In genomic region chr4:121200795-121201472, GRCh38 we compare ENCODE assay signal across 10 cellular contexts. TPM values are rescaled to one million over a fixed set of nuclear protein-coding genes. Genes with fewer than 3 reads are reported as not detected.
DNase-seq lines count a peak whose midpoint lies in the region; ATAC-seq, FAIRE-seq and TF ChIP-seq lines count a peak whose summit lies in the region.
"Had no signal": no experiment of that assay in that cellular context is flagged by ENCODE, and none has a peak within 500 bp of the region (broad histone marks: within the 10 kb centered on the region; RNA-seq: fewer than 3 reads in every experiment).

No MANE protein-coding gene starts in this region.

- H2AFZ ChIP-seq in HepG2 (ENCODE audit: low read length): no peak overlapping the region

- peak overlapping the region; percentile 16 to 72 for H3K4me3 Mint-ChIP-seq in stimulated activated naive CD8-positive, alpha-beta T cell treated with anti-CD3 and anti-CD28 coated beads, Interleukin-15, amount 100 ng/mL, for 72 hours

- ATAC-seq in right lobe of liver (peak in 3 of 4 donors; percentile 17 to 71 (median 43)), HepG2 (no peak), HG02571 (IDR thresholded peaks at IDR 0.05; ENCODE audit: unreplicated experiment) (peak; percentile 66), HG03558 (IDR thresholded peaks at IDR 0.05; ENCODE audit: extremely low read depth, unreplicated experiment) (peak; percentile 57)
- no peak for ATAC-seq in stimulated activated naive CD8-positive, alpha-beta T cell treated with anti-CD3 and anti-CD28 coated beads, Interleukin-15, amount 100 ng/mL, for 72 hours

- H3K36me3 ChIP-seq in right lobe of liver (no peaks in the 10 kb centered on the region), HepG2 (replicated peaks in 1 of 2; ENCODE audit: control insufficient read depth in 1 of 2, insufficient read depth in 2 of 2, low read length in 2 of 2) (no peaks in the 10 kb centered on the region), thyroid gland (no peaks in the 10 kb centered on the region)
- H3K36me3 ChIP-seq: uterus had no signal

- DNase-seq in right lobe of liver (no peak), HepG2 (ENCODE audit: low spot score) (no peak), T-helper 1 cell (no peak), 8988T (no peak), thyroid gland (no peak)
- DNase-seq in stimulated activated naive CD8-positive, alpha-beta T cell treated with anti-CD3 and anti-CD28 coated beads, Interleukin-15, amount 100 ng/mL, for 72 hours: no peak
- DNase-seq: NCI-H510A treated with DMSO at 0.1 percent for 48 hours, uterus had no signal

- H3K4me1 Mint-ChIP-seq in stimulated activated naive CD8-positive, alpha-beta T cell treated with anti-CD3 and anti-CD28 coated beads, Interleukin-15, amount 100 ng/mL, for 72 hours: peaks cover 45% of the 10 kb centered on the region

- no peak overlapping the region for H3K4me2 ChIP-seq in HepG2 (ENCODE audit: low read depth, low read length)

- TF ChIP-seq CTCF in right lobe of liver (IDR thresholded peaks at IDR 0.05) (no peak), HepG2 (CRISPR knock-in tag; IDR thresholded peaks at IDR 0.05) (no peak), thyroid gland (IDR thresholded peaks at IDR 0.05) (no peak)

- H3K9ac ChIP-seq in HepG2 (ENCODE audit: insufficient read depth, low read depth, low read length): no peak overlapping the region

- peaks cover 12 to 19% of the 10 kb centered on the region in 2 donors for H3K9me3 Mint-ChIP-seq in stimulated activated naive CD8-positive, alpha-beta T cell treated with anti-CD3 and anti-CD28 coated beads, Interleukin-15, amount 100 ng/mL, for 72 hours

- H3K27me3 ChIP-seq in right lobe of liver (no peaks in the 10 kb centered on the region), HepG2 (ENCODE audit: control insufficient read depth in 1 of 2, insufficient read depth in 2 of 2, low read length in 2 of 2) (no peaks in the 10 kb centered on the region), thyroid gland (no peaks in the 10 kb centered on the region)
- H3K27me3 ChIP-seq: uterus had no signal

- no TSS peak for BruUV-seq in HepG2 (replicated peaks; lab: Mats Ljungman, UMichigan)

- intact Hi-C loops in right lobe of liver (cut with DNase I) (no loop called here), HepG2 (cut with micrococcal nuclease; ENCODE audit: unreplicated experiment) (no loop called here), thyroid gland (cut with DNase I) (no loop called here)

- no peak overlapping the region for H3K27ac ChIP-seq in right lobe of liver
- no peak overlapping the region for H3K27ac ChIP-seq in HepG2 (ENCODE audit: extremely low read length, insufficient read depth, low read length)
- H3K27ac ChIP-seq in thyroid gland: no peak overlapping the region
- H3K27ac ChIP-seq: uterus had no signal

- H4K20me1 ChIP-seq in HepG2 (ENCODE audit: insufficient read depth, low read length): no peaks in the 10 kb centered on the region

- no peak for TF ChIP-seq RAD21 in HepG2 (CRISPR knock-in tag; IDR thresholded peaks at IDR 0.05)

- H3K4me3 ChIP-seq in right lobe of liver: no peak overlapping the region
- H3K4me3 ChIP-seq in HepG2 (replicated peaks in 1 of 3; ENCODE audit: insufficient read depth in 1 of 3, low read depth in 2 of 3, low read length in 3 of 3): no peak overlapping the region
- no peak overlapping the region for H3K4me3 ChIP-seq in thyroid gland (replicated peaks in 1 of 3)
- H3K4me3 ChIP-seq: uterus had no signal

- TF ChIP-seq POLR2A in right lobe of liver (IDR thresholded peaks at IDR 0.05) (no peak), HepG2 (IDR thresholded peaks at IDR 0.05; ENCODE audit: insufficient read depth in 1 of 2, low read depth in 2 of 2, low read length in 2 of 2) (no peak), thyroid gland (IDR thresholded peaks at IDR 0.05) (no peak)

- H3K9me3 ChIP-seq in right lobe of liver: no peaks in the 10 kb centered on the region
- no peaks in the 10 kb centered on the region for H3K9me3 ChIP-seq in HepG2 (ENCODE audit: low read length)
- H3K9me3 ChIP-seq in thyroid gland: no peaks in the 10 kb centered on the region
- H3K9me3 ChIP-seq: uterus had no signal

- H3K27me3 Mint-ChIP-seq in stimulated activated naive CD8-positive, alpha-beta T cell treated with anti-CD3 and anti-CD28 coated beads, Interleukin-15, amount 100 ng/mL, for 72 hours: no peaks in the 10 kb centered on the region

- CTCF ChIA-PET in HepG2 (lab: Yijun Ruan, JAX; ENCODE audit: low intra/inter-chr PET ratio, low total read pairs): no interaction called here

- H3K4me1 ChIP-seq in right lobe of liver: no peaks in the 10 kb centered on the region
- no peaks in the 10 kb centered on the region for H3K4me1 ChIP-seq in HepG2 (ENCODE audit: insufficient read depth, low read length)
- H3K4me1 ChIP-seq in thyroid gland: no peaks in the 10 kb centered on the region
- H3K4me1 ChIP-seq: uterus had no signal

- in situ Hi-C loops in HepG2 (cut with HindIII; ENCODE audit: extremely low pct_ligation_motif_present, low pct_unique_long_range_greater_than_20kb): no loop called here

- POLR2A ChIA-PET in HepG2 (lab: Yijun Ruan, JAX): no interaction called here

- peak overlapping the region in 1 of 2 donors; percentile 5 for H3K27ac Mint-ChIP-seq in stimulated activated naive CD8-positive, alpha-beta T cell treated with anti-CD3 and anti-CD28 coated beads, Interleukin-15, amount 100 ng/mL, for 72 hours

- TF ChIP-seq EP300 in HepG2 (IDR thresholded peaks at IDR 0.05; ENCODE audit: low read depth in 2 of 2, low read length in 2 of 2) (no peak), HepG2 (CRISPR knock-in tag; IDR thresholded peaks at IDR 0.05; ENCODE audit: borderline replicate concordance) (no peak)

- 61% methylated on average over 3 of the region's 3 CpGs for WGBS in right lobe of liver (ENCODE audit: insufficient coverage, low coverage, low lambda C conversion rate, missing lambda C conversion rate)
- WGBS in HepG2 (ENCODE audit: low lambda C conversion rate): 19% methylated on average over 3 of the region's 3 CpGs
- 77 to 85% methylated on average over 3 of the region's 3 CpGs for WGBS in thyroid gland, 2 donors

- FAIRE-seq in HepG2 (lab: Jason Lieb, UNC): no peak

- no peaks in the 10 kb centered on the region for H3K79me2 ChIP-seq in HepG2 (ENCODE audit: insufficient read depth, low read length)

TF ChIP-seq in HepG2, 621 proteins besides CTCF, POLR2A, EP300 and RAD21:
- TF ChIP-seq ZNF335 (CRISPR knock-in tag; IDR thresholded peaks at IDR 0.05): no peak
- TF ChIP-seq ELF3 (CRISPR knock-in tag; IDR thresholded peaks at IDR 0.05): no peak
- no peak for TF ChIP-seq ZZZ3 (CRISPR knock-in tag; IDR thresholded peaks at IDR 0.05; ENCODE audit: borderline replicate concordance)
- TF ChIP-seq FOXC1 (CRISPR knock-in tag; IDR thresholded peaks at IDR 0.05; ENCODE audit: borderline replicate concordance): no peak
- no peak for TF ChIP-seq IKZF5 (CRISPR knock-in tag; IDR thresholded peaks at IDR 0.05)
- TF ChIP-seq E2F1 (CRISPR knock-in tag; IDR thresholded peaks at IDR 0.05): no peak
- TF ChIP-seq GPN1 (CRISPR knock-in tag; IDR thresholded peaks at IDR 0.05; ENCODE audit: borderline replicate concordance): no peak

RNA-seq across cellular contexts. Expression of gene TNIP3, which starts 36.8 kb away (rescaled TPM):
- total RNA-seq in right lobe of liver (under 1 TPM in 1 of 6 experiments, not detected in 5; 0.06 TPM), HepG2 (2016; rRNA removed; fragmentation: Illumina TruSeq; extraction: Trizol) (not detected in 2 replicates), thyroid gland (not detected)
- not detected in 2 replicates for total RNA-seq in HepG2 (2016; cell fraction: cytosol; rRNA removed; fragmentation: Illumina TruSeq; extraction: Trizol; ENCODE audit: low read depth)
- total RNA-seq in HepG2 (2016; cell fraction: insoluble cytoplasmic fraction; rRNA removed; fragmentation: Illumina TruSeq; extraction: Trizol): not detected in 2 replicates
- not detected in 2 replicates for total RNA-seq in HepG2 (2016; cell fraction: membrane; rRNA removed; fragmentation: Illumina TruSeq; extraction: Trizol)
- total RNA-seq in HepG2 (2016; cell fraction: nucleus; rRNA removed; fragmentation: Illumina TruSeq; extraction: Trizol): not detected in 2 replicates
- not detected in 2 replicates for polyA plus RNA-seq in HepG2 (2011; rRNA removed)
- polyA plus RNA-seq in HepG2 (2011; cell fraction: cytosol; rRNA removed): not detected in 2 replicates
- polyA plus RNA-seq in HepG2 (2011; cell fraction: nucleus; rRNA removed): not detected in 2 replicates
- not detected in 2 replicates for polyA plus RNA-seq in HepG2 (2012)
- not detected in 2 replicates for polyA plus RNA-seq in HepG2 (2016; cell fraction: cytosol; fragmentation: Illumina TruSeq; extraction: Trizol; ENCODE audit: low read depth)
- polyA plus RNA-seq in HepG2 (2016; cell fraction: insoluble cytoplasmic fraction; fragmentation: Illumina TruSeq; extraction: Trizol; ENCODE audit: low read depth): not detected in 2 replicates
- not detected in 2 replicates for polyA plus RNA-seq in HepG2 (2016; cell fraction: membrane; fragmentation: Illumina TruSeq; extraction: Trizol; ENCODE audit: low read depth)
- not detected in 2 replicates for polyA plus RNA-seq in HepG2 (2016; cell fraction: nucleus; fragmentation: Illumina TruSeq; extraction: Trizol; ENCODE audit: insufficient read depth, low read depth)
- polyA minus RNA-seq in HepG2 (2011; rRNA and poly(A)+ RNA removed; ENCODE audit: low replicate concordance): not detected in 2 replicates
- polyA minus RNA-seq in HepG2 (2011; cell fraction: cytosol; rRNA and poly(A)+ RNA removed): not detected in 2 replicates
- not detected in 2 replicates for polyA minus RNA-seq in HepG2 (2011; cell fraction: nucleus; rRNA and poly(A)+ RNA removed)

Comparison
In these comparisons a context has a peak if more than half of its experiments do, and no peak if none do; other contexts are left out.
1. ATAC-seq: peak in right lobe of liver (3 of 4), HG02571 (single experiment) and HG03558 (single experiment); none in HepG2 (single experiment) and stimulated activated naive CD8-positive, alpha-beta T cell treated with anti-CD3 and anti-CD28 coated beads, Interleukin-15, amount 100 ng/mL, for 72 hours (single experiment).